Comparison of ENCODE assay signal across 13 cellular contexts in genomic region chr17:64741924-64742670, GRCh38.
A peak's percentile ranks its signal among the peaks of the same experiment; 100 is the strongest.
DNase-seq lines count a peak whose midpoint lies in the region; ATAC-seq and TF ChIP-seq lines count a peak whose summit lies in the region.
"Had no signal": no experiment of that assay in that cellular context is flagged by ENCODE, and none has a peak within 500 bp of the region (broad histone marks: within the 10 kb centered on the region; RNA-seq: fewer than 3 reads in every experiment).

No MANE protein-coding gene starts in this region.

- no peaks in the 10 kb centered on the region for H3K36me3 ChIP-seq in ACC112 (ENCODE audit: insufficient read depth, low read length)
- H3K36me3 ChIP-seq: BE2C had no signal

- no peak for ATAC-seq in HG03565 (IDR thresholded peaks at IDR 0.05; ENCODE audit: unreplicated experiment)
- no peak for ATAC-seq in HG03097 (IDR thresholded peaks at IDR 0.05; ENCODE audit: low FRiP score, unreplicated experiment)
- ATAC-seq: activated naive CD8-positive, alpha-beta T cell treated with anti-CD3 and anti-CD28 coated beads, Interleukin-2, amount 50 U/mL, for 24 hours had no signal

- peak overlapping the region; percentile 36 for H2AFZ ChIP-seq in ACC112 (ENCODE audit: low read length, unreplicated experiment)

- H3K27ac Mint-ChIP-seq in osteocyte (ENCODE audit: unreplicated experiment), result peak overlapping the region; percentile 90
- H3K27ac Mint-ChIP-seq: activated CD4-positive, alpha-beta T cell treated with anti-CD3 and anti-CD28 coated beads, Interleukin-2, amount 10 ng/mL, durations not matched to agents 7 days and 5 days; activated naive CD8-positive, alpha-beta T cell treated with anti-CD3 and anti-CD28 coated beads, Interleukin-2, amount 50 U/mL, for 24 hours had no signal

- no peaks in the 10 kb centered on the region for H3K9me3 Mint-ChIP-seq in osteocyte (ENCODE audit: unreplicated experiment)
- H3K9me3 Mint-ChIP-seq: activated CD4-positive, alpha-beta T cell treated with anti-CD3 and anti-CD28 coated beads, Interleukin-2, amount 10 ng/mL, durations not matched to agents 7 days and 5 days; activated naive CD8-positive, alpha-beta T cell treated with anti-CD3 and anti-CD28 coated beads, Interleukin-2, amount 50 U/mL, for 24 hours had no signal

- H3K4me3 Mint-ChIP-seq in osteocyte (ENCODE audit: unreplicated experiment), result no peak overlapping the region
- H3K4me3 Mint-ChIP-seq: activated CD4-positive, alpha-beta T cell treated with anti-CD3 and anti-CD28 coated beads, Interleukin-2, amount 10 ng/mL, durations not matched to agents 7 days and 5 days; activated naive CD8-positive, alpha-beta T cell treated with anti-CD3 and anti-CD28 coated beads, Interleukin-2, amount 50 U/mL, for 24 hours had no signal

- H3K27me3 Mint-ChIP-seq in osteocyte (ENCODE audit: unreplicated experiment), result no peaks in the 10 kb centered on the region
- H3K27me3 Mint-ChIP-seq: activated CD4-positive, alpha-beta T cell treated with anti-CD3 and anti-CD28 coated beads, Interleukin-2, amount 10 ng/mL, durations not matched to agents 7 days and 5 days; activated naive CD8-positive, alpha-beta T cell treated with anti-CD3 and anti-CD28 coated beads, Interleukin-2, amount 50 U/mL, for 24 hours had no signal

- no peaks in the 10 kb centered on the region for H3K27me3 ChIP-seq in ACC112 (ENCODE audit: insufficient read depth, low read length)
- H3K27me3 ChIP-seq: BE2C had no signal

- TF ChIP-seq CTCF in fibroblast of the aortic adventitia (IDR thresholded peaks at IDR 0.05; ENCODE audit: insufficient read depth, low read length), result no peak
- TF ChIP-seq CTCF in osteocyte (IDR thresholded peaks at IDR 0.05), result no peak

- H3K4me1 Mint-ChIP-seq in osteocyte (ENCODE audit: unreplicated experiment), result peaks cover 34% of the 10 kb centered on the region

- H3K36me3 Mint-ChIP-seq in osteocyte (ENCODE audit: unreplicated experiment), result no peaks in the 10 kb centered on the region

- peak; percentile 91 for DNase-seq in RPMI7951 (ENCODE audit: low read depth)
- peak; percentile 99 for DNase-seq in fibroblast of the aortic adventitia (ENCODE audit: low read depth)
- no peak for DNase-seq in osteocyte (ENCODE audit: extremely low spot score, unreplicated experiment)
- DNase-seq in GDM1 (lab: John Stamatoyannopoulos, UW), result no peak
- no peak for DNase-seq in activated effector memory CD4-positive, alpha-beta T cell treated with Interleukin-2 at 50 U/mL for 16 hours
- DNase-seq: activated CD4-positive, alpha-beta T cell treated with anti-CD3 and anti-CD28 coated beads, Interleukin-2, amount 10 ng/mL, durations not matched to agents 7 days and 5 days; activated naive CD8-positive, alpha-beta T cell treated with anti-CD3 and anti-CD28 coated beads, Interleukin-2, amount 50 U/mL, for 24 hours; BE2C; NCI-H2171; SHP77 had no signal

- H3K4me3 ChIP-seq in ACC112 (ENCODE audit: low read depth, low read length) (no peak overlapping the region), fibroblast of the aortic adventitia (ENCODE audit: low read depth, low read length) (no peak overlapping the region)

- H3K27ac ChIP-seq in ACC112 (ENCODE audit: low read depth, low read length), result peak overlapping the region; percentile 83

- H3K79me2 ChIP-seq in ACC112 (ENCODE audit: control insufficient read depth, insufficient read depth, low read length, unreplicated experiment), result no peaks in the 10 kb centered on the region

- H3K4me1 ChIP-seq in ACC112 (ENCODE audit: control insufficient read depth, insufficient read depth, low read length, unreplicated experiment), result peaks cover 27% of the 10 kb centered on the region
- H3K4me1 ChIP-seq: BE2C had no signal

Comparison
In these comparisons a context has a peak if more than half of its experiments do, and no peak if none do; other contexts are left out.
1. DNase-seq: peak in RPMI7951 (single experiment) and fibroblast of the aortic adventitia (single experiment); none in osteocyte (single experiment), GDM1 (single experiment) and activated effector memory CD4-positive, alpha-beta T cell treated with Interleukin-2 at 50 U/mL for 16 hours (single experiment).